Comparison of ENCODE assay signal across 3 cellular contexts in the genomic region with DNA sequence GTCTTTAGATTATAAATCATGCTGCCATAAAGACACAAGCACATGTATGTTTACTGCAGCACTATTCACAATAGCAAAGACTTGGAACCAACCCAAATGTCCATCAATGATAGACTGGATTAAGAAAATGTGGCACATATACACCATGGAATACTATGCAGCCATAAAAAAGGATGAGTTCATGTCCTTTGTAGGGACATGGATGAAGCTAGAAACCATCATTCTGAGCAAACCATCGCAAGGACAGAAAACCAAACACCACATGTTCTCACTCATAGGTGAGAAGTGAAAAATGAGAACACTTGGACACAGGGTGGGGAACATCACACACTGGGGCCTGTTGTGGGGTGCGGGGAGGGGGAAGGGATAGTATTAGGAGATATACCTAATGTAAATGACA. TPM values are rescaled to one million over a fixed set of nuclear protein-coding genes. Genes with fewer than 3 reads are reported as not detected.
"Had no signal": no experiment of that assay in that cellular context is flagged by ENCODE, and none has a peak within 500 bp of the region (broad histone marks: within the 10 kb centered on the region; RNA-seq: fewer than 3 reads in every experiment).

No MANE protein-coding gene starts in this region.

RNA-seq across cellular contexts. Expression of gene GJA3, which starts 7.6 kb away (rescaled TPM):
- total RNA-seq: subcutaneous adipose tissue, upper lobe of right lung, vagina had no signal

RNA-seq across cellular contexts. Expression of gene GJB2, which starts 39.4 kb away (rescaled TPM):
- total RNA-seq: subcutaneous adipose tissue had no signal
